Comparison of ENCODE assay signal across 24 cellular contexts in the genomic region with DNA sequence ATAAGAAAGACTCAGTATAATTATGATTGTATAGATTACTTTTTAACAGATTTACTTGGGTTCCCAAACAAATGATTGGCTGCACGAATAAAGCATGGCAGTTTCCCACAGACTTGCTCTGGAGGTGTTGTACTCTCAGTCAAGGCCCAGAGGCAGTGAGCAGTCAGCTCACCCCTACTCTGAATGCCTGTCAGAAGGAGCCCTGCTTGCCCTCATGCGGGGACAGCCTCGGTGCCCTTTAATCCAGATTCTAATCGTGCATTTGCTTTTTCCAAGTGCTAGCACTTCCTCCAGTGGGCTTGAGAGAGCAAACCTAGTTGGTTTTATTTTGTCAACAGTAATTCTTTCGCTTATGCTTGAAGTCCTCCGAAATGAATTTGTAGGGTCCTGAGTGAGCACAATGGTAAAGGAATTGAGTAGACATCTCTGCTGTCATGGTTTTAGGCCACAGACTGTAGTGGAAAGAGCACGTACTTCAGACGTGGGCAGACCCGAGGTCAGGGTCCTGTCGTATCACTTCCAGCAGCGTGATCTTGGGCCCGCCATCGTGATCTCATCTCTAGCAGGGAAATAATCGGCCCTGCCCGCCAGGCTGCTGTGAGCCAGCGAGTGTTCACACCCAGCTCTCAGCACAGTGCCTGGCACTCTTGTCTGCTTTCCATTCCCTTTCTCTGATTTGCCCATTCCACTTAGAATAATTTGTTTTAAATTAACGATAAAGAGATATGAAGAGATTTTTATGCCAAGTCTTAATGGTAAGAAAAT.
"Had no signal": no experiment of that assay in that cellular context is flagged by ENCODE, and none has a peak within 500 bp of the region (broad histone marks: within the 10 kb centered on the region; RNA-seq: fewer than 3 reads in every experiment).

No MANE protein-coding gene starts in this region.

- H3K36me3 ChIP-seq: gastroesophageal sphincter, neutrophil, ovary, prostate gland, sigmoid colon, transverse colon had no signal

- H3K4me1 ChIP-seq: prostate gland, sigmoid colon, testis, transverse colon had no signal

- H3K27me3 ChIP-seq: gastroesophageal sphincter, hepatocyte, neutrophil, ovary, sigmoid colon, testis, transverse colon had no signal

- H2AFZ ChIP-seq: hepatocyte had no signal

- H3K27ac ChIP-seq: neutrophil, ovary, prostate gland, testis, transverse colon, VCaP had no signal

- DNase-seq: activated CD4-positive, alpha-beta T cell treated with anti-CD3 and anti-CD28 coated beads for 48 hours; activated CD4-positive, alpha-beta T cell treated with anti-CD3 and anti-CD28 coated beads, Interleukin-2, amount 50 U/mL, for 48 hours; activated CD8-positive, alpha-beta memory T cell treated with anti-CD3 and anti-CD28 coated beads for 24 hours; activated gamma-delta T cell treated with Interleukin-2 at 50 U/mL for 16 hours; activated naive CD8-positive, alpha-beta T cell treated with anti-CD3 and anti-CD28 coated beads, Interleukin-2, amount 50 U/mL, for 24 hours; effector CD4-positive, alpha-beta T cell; islet precursor cell; left cardiac atrium; left ventricle myocardium superior; ovary; retina; sigmoid colon; stimulated activated CD4-positive, alpha-beta T cell treated with anti-CD3 and anti-CD28 coated beads, Interleukin-2, amount 100 ng/mL, for 24 hours; stimulated activated naive CD4-positive, alpha-beta T cell; T-helper 1 cell; T-helper 9 cell; testis; transverse colon had no signal

- ATAC-seq: activated naive CD8-positive, alpha-beta T cell treated with anti-CD3 and anti-CD28 coated beads, Interleukin-2, amount 50 U/mL, for 24 hours; left cardiac atrium; left ventricle myocardium superior had no signal

- H3K9me3 ChIP-seq: gastroesophageal sphincter, neutrophil, ovary, prostate gland, sigmoid colon, testis, transverse colon had no signal

- H3K4me2 ChIP-seq: hepatocyte, smooth muscle cell had no signal

- H3K4me3 ChIP-seq: gastroesophageal sphincter, hepatocyte, ovary, prostate gland, sigmoid colon, smooth muscle cell, testis, transverse colon had no signal
